8 cellular contexts compared by ENCODE assay signal in genomic region chr12:54300732-54301427, GRCh38. TPM values are rescaled to one million over a fixed set of nuclear protein-coding genes. Genes with fewer than 3 reads are reported as not detected.
A peak's percentile ranks its signal among the peaks of the same experiment; 100 is the strongest.
DNase-seq lines count a peak whose midpoint lies in the region; ATAC-seq and TF ChIP-seq lines count a peak whose summit lies in the region.

Gene NFE2, minus strand, starts transcription at chr12:54301015. Its CDS starts 5,767 bp downstream, at chr12:54295248.

- no peak within 1 kb of the TSS for H3K27ac ChIP-seq in Peyer's patch

- H3K27me3 ChIP-seq in Peyer's patch = no peaks in the 10 kb centered on the region

- no peak for ATAC-seq in HG03520 (IDR thresholded peaks at IDR 0.05; ENCODE audit: unreplicated experiment)

- H3K36me3 Mint-ChIP-seq in brain = no peaks in the 10 kb centered on the region

- H3K4me3 ChIP-seq in Peyer's patch = peak within 1 kb of the TSS in 2 of 4 donors; percentile 20 to 23

- H3K9me3 Mint-ChIP-seq in brain = no peaks in the 10 kb centered on the region

- POLR2A ChIA-PET in HEK293T (lab: Yijun Ruan, JAX) = interaction anchor here (1.1 to 4.3 kb wide), 3 partner anchors 11 to 21 kb away, joined by 3 to 38 read pairs (median 4); partner anchors contain the start of genes CBX5 and HNRNPA1

- TF ChIP-seq POLR2A in Peyer's patch (IDR thresholded peaks at IDR 0.05) = no peak

- H3K9me3 ChIP-seq in Peyer's patch = no peaks in the 10 kb centered on the region

- H3K4me1 Mint-ChIP-seq in brain = peaks cover 17% of the 10 kb centered on the region

- peaks cover 0 to 10% (median 7%) of the 10 kb centered on the region in 4 donors for H3K4me1 ChIP-seq in Peyer's patch

- TF ChIP-seq CTCF in Peyer's patch (IDR thresholded peaks at IDR 0.05) (no peak), brain (conservative IDR thresholded peaks at IDR 0.05) (no peak)

- H3K27ac Mint-ChIP-seq in brain = peak within 1 kb of the TSS in 2 of 5 experiments; percentile 23 to 68

- DNase-seq in AML-193 (lab: John Stamatoyannopoulos, UW) (peak; percentile 86 to 90), HEK293T (ENCODE audit: extremely low spot score) (peak; percentile 62), Peyer's patch (peak in 2 of 3 donors; percentile 63 to 69), iris pigment epithelial cell (ENCODE audit: low read depth) (peak; percentile 77), HPDE6-E6E7 (ENCODE audit: extremely low spot score) (no peak)
- DNase-seq in stimulated activated CD4-positive, alpha-beta T cell treated with anti-CD3 and anti-CD28 coated beads, Interleukin-4, amount 100 ng/mL, for 4 hours = peak; percentile 19 to 29

- H3K36me3 ChIP-seq in Peyer's patch = no peaks in the 10 kb centered on the region

- CTCF ChIA-PET in HEK293T (lab: Yijun Ruan, JAX) = interaction anchor here (0.6 to 1.1 kb wide), 4 partner anchors 8 to 94 kb away, joined by 3 to 9 read pairs (median 4); no protein-coding TSS in a partner anchor

- peak within 1 kb of the TSS; percentile 32 to 69 (median 52) for H3K4me3 Mint-ChIP-seq in brain

- peaks cover 55% of the 10 kb centered on the region for H3K27me3 Mint-ChIP-seq in brain

TF ChIP-seq in HEK293T, 16 proteins besides CTCF, POLR2A, EP300 and RAD21:
- TF ChIP-seq SUZ12 (IDR thresholded peaks at IDR 0.05) (no peak), NFRKB (IDR thresholded peaks at IDR 0.05) (no peak), FOXM1 (IDR thresholded peaks at IDR 0.05; ENCODE audit: borderline replicate concordance) (no peak), L3MBTL2 (conservative IDR thresholded peaks at IDR 0.05) (no peak; the same call in 1 of the 2 replicates), LEF1 (IDR thresholded peaks at IDR 0.05; ENCODE audit: borderline replicate concordance) (no peak), CTBP1 (IDR thresholded peaks at IDR 0.05; ENCODE audit: borderline replicate concordance) (no peak), BHLHE40 (IDR thresholded peaks at IDR 0.05; ENCODE audit: borderline replicate concordance) (no peak), FOXK2 (IDR thresholded peaks at IDR 0.05) (no peak), HDGF (IDR thresholded peaks at IDR 0.05; ENCODE audit: borderline replicate concordance) (no peak), ARNT (IDR thresholded peaks at IDR 0.05) (no peak), PKNOX1 (IDR thresholded peaks at IDR 0.05) (no peak), FOXA1 (IDR thresholded peaks at IDR 0.05) (no peak), SP1 (IDR thresholded peaks at IDR 0.05) (no peak), TARDBP (IDR thresholded peaks at IDR 0.05) (no peak), ZNF384 (IDR thresholded peaks at IDR 0.05) (no peak)

RNA-seq across cellular contexts. Expression of gene NFE2, which starts in this region (rescaled TPM):
- total RNA-seq in Peyer's patch = not detected
- 0.83 TPM for polyA plus RNA-seq in brain (ENCODE audit: insufficient read depth, low read depth, low replicate concordance)

Comparison
In these comparisons a context has a peak if more than half of its experiments do, and no peak if none do; other contexts are left out.
1. Peak in DNase-seq in Peyer's patch; RNA of the gene not detected or under 1 TPM.